In the genomic region with DNA sequence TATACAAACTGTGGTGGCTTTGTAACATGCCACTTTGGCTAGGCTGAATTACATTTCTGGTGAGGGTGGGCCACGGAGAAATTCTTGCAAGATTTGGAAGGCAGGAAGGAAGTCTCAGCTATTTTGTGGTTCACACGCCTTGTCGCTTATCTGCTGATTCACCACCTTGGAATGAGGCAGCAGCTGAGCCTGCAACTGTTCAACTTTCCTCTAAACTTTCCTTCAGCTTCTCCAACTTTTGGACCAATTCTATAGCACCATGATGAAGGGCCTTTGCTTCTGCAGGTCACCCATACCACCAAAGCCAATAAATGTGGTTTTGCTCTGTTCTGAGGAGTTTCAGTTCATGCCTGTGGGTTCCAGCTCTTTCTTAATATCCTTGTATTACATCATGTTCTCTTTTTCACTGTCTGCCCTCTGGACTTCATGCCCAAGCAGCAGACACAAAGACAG, we compare ENCODE assay signal across 8 cellular contexts.
DNase-seq lines count a peak whose midpoint lies in the region; ATAC-seq and TF ChIP-seq lines count a peak whose summit lies in the region.

No MANE protein-coding gene starts in this region.

- ATAC-seq in GM21367 (IDR thresholded peaks at IDR 0.05; ENCODE audit: unreplicated experiment) (peak; percentile 55), psoas muscle (peak in 2 of 4 donors; percentile 25 to 53), HG03039 (IDR thresholded peaks at IDR 0.05; ENCODE audit: unreplicated experiment) (no peak)

- peak; percentile 70 for DNase-seq in RKO (ENCODE audit: low spot score)
- peak; percentile 64 for DNase-seq in epithelial cell of proximal tubule (ENCODE audit: low read depth)
- DNase-seq in psoas muscle: no peak
- DNase-seq in cerebellum (ENCODE audit: low spot score): no peak
- no peak for DNase-seq in caudate nucleus (lab: John Stamatoyannopoulos, UW)
- DNase-seq in NAMALWA (ENCODE audit: low spot score): no peak

- 22 to 36% (median 29%) methylated on average over 3 of the region's 3 CpGs for WGBS in psoas muscle, 3 donors

- no peaks in the 10 kb centered on the region for H3K4me1 ChIP-seq in psoas muscle

- TF ChIP-seq CTCF in epithelial cell of proximal tubule (conservative IDR thresholded peaks at IDR 0.05; ENCODE audit: low read depth, low read length) (no peak), psoas muscle (IDR thresholded peaks at IDR 0.05) (no peak)

- H3K27ac ChIP-seq in psoas muscle (peak overlapping the region; percentile 31), caudate nucleus (ENCODE audit: low read depth, low read length) (no peak overlapping the region)

- no peaks in the 10 kb centered on the region for H3K27me3 ChIP-seq in psoas muscle (ENCODE audit: insufficient read depth in 3 of 3, low read length in 2 of 3)

- intact Hi-C loops in psoas muscle (cut with DNase I): no loop called here

- no peak overlapping the region for H3K4me3 ChIP-seq in epithelial cell of proximal tubule (ENCODE audit: low read depth, low read length)
- no peak overlapping the region for H3K4me3 ChIP-seq in psoas muscle

- H3K9me3 ChIP-seq in psoas muscle: no peaks in the 10 kb centered on the region

- H3K36me3 ChIP-seq in psoas muscle (ENCODE audit: insufficient read depth in 1 of 2, low read depth in 1 of 2): no peaks in the 10 kb centered on the region

Comparison
In these comparisons a context has a peak if more than half of its experiments do, and no peak if none do; other contexts are left out.
1. DNase-seq: peak in RKO (single experiment) and epithelial cell of proximal tubule (single experiment); none in psoas muscle (0 of 2), cerebellum (single experiment), caudate nucleus (0 of 61) and NAMALWA (single experiment).